8 cellular contexts compared by ENCODE assay signal in the genomic region with DNA sequence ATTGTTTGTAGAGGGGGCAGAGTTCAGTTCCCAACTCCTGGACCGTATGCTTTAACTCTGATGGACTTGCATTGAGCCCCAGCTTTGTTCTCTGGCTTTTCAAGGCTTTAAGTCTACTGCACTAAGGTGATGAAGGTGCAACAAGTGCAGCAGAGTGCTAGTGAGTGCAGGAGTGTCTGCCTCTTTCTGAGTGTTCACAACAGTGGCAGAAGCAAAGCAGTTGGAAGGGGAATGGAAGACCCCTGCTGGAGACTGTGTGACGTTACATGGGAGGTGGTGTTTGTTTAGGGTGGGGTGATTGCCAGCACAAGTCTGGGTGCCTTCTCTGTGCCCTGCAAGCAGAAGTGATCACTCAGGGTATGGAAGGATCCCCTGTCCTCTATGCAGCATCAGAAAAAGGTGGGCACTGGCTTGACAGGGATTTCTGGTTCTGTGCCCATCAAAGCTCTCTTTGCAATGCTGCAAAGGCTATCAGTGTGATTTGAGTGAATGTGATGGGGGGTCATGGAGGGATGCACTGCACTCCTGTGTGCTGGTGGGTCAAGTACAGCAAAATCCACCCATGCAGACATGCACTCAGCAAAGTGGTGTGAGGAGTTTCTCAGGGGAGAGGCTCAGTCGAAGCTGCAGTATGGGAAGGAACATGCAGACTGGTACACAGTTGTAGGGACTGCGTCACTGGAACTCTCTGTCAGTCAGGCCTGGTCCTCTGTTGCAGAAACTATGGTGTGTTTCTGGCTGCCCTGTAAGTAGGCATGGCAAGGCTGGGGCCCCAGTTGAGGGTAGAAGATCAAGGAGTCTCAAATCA.
DNase-seq lines count a peak whose midpoint lies in the region; ATAC-seq lines count a peak whose summit lies in the region.

No MANE protein-coding gene starts in this region.

- peak; percentile 84 for ATAC-seq in GM18517 (IDR thresholded peaks at IDR 0.05; ENCODE audit: unreplicated experiment)
- ATAC-seq in HG02642 (IDR thresholded peaks at IDR 0.05; ENCODE audit: poor library complexity, unreplicated experiment), result peak; percentile 85
- peak; percentile 27 for ATAC-seq in memory B cell (ENCODE audit: low read depth)
- ATAC-seq in GM21717 (IDR thresholded peaks at IDR 0.05; ENCODE audit: unreplicated experiment), result no peak
- no peak for ATAC-seq in left ventricle myocardium superior

- intact Hi-C loops in left ventricle myocardium superior (cut with micrococcal nuclease), result no loop called here

- no peak overlapping the region for H3K27ac Mint-ChIP-seq in memory B cell

- H3K27ac ChIP-seq in substantia nigra (ENCODE audit: low read depth, low read length, poor library complexity, severe bottlenecking), result no peak overlapping the region

- H3K4me3 Mint-ChIP-seq in memory B cell, result no peak overlapping the region

- no peaks in the 10 kb centered on the region for H3K4me1 Mint-ChIP-seq in memory B cell

- no peaks in the 10 kb centered on the region for H3K9me3 Mint-ChIP-seq in memory B cell

- no peaks in the 10 kb centered on the region for H3K36me3 Mint-ChIP-seq in memory B cell

- H3K27me3 Mint-ChIP-seq in memory B cell, result no peaks in the 10 kb centered on the region

- DNase-seq in RKO (ENCODE audit: low spot score) (peak; percentile 36), memory B cell (ENCODE audit: low spot score in 2 of 2) (no peak), H4 (ENCODE audit: low spot score) (no peak), left ventricle myocardium superior (no peak), substantia nigra (lab: John Stamatoyannopoulos, UW) (no peak)

Comparison
In these comparisons a context has a peak if more than half of its experiments do, and no peak if none do; other contexts are left out.
1. ATAC-seq: peak in GM18517 (single experiment), HG02642 (single experiment) and memory B cell (single experiment); none in GM21717 (single experiment) and left ventricle myocardium superior (single experiment).